Comparison of ENCODE assay signal across 18 cellular contexts in the genomic region with DNA sequence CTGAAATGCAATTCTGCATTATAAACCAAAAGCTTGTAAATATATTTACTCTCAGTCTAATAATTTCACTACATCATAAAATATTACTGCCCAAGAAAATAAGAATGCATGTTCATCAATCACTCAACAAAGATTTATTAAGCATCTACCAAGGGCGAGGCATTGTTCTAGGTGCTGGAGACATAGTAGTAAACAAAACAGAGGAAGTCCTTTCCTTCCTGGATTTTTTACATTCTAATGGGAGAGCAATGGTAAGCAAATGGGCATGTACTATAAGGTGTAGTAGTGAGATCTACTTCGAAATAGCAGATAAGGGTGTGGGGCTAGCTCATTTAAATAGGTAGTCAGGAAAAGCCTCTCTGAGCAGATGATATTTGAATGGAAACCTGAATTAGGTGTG. TPM values are rescaled to one million over a fixed set of nuclear protein-coding genes. Genes with fewer than 3 reads are reported as not detected.
"Had no signal": no experiment of that assay in that cellular context is flagged by ENCODE, and none has a peak within 500 bp of the region (broad histone marks: within the 10 kb centered on the region; RNA-seq: fewer than 3 reads in every experiment).

No MANE protein-coding gene starts in this region.

- H3K4me3 ChIP-seq: esophagus muscularis mucosa, pancreas, skin epidermis, upper lobe of left lung had no signal

- ATAC-seq: left lobe of liver, SK-N-SH treated with all-trans-retinoic acid at 6 μM for 48 hours had no signal

- H3K27ac Mint-ChIP-seq: activated CD4-positive, alpha-beta T cell treated with anti-CD3 and anti-CD28 coated beads, Interleukin-2, amount 10 ng/mL, durations not matched to agents 7 days and 5 days; activated naive CD4-positive, alpha-beta T cell treated with anti-CD3 and anti-CD28 coated beads, Interleukin-2, amount 50 U/mL, for 24 hours; T-helper 1 cell treated with Interleukin-12 subunit alpha and Interleukin-12 subunit beta and Interleukin-4 antibody, amounts not matched to agents 30 μg/mL and 1 μg/mL, for 36 hours had no signal

- H3K27me3 Mint-ChIP-seq: activated CD4-positive, alpha-beta T cell treated with anti-CD3 and anti-CD28 coated beads, Interleukin-2, amount 10 ng/mL, durations not matched to agents 7 days and 5 days; activated naive CD4-positive, alpha-beta T cell treated with anti-CD3 and anti-CD28 coated beads, Interleukin-2, amount 50 U/mL, for 24 hours had no signal

- H3K9me3 Mint-ChIP-seq: activated CD4-positive, alpha-beta T cell treated with anti-CD3 and anti-CD28 coated beads, Interleukin-2, amount 10 ng/mL, durations not matched to agents 7 days and 5 days; activated naive CD4-positive, alpha-beta T cell treated with anti-CD3 and anti-CD28 coated beads, Interleukin-2, amount 50 U/mL, for 24 hours; endodermal cell; T-helper 1 cell treated with Interleukin-12 subunit alpha and Interleukin-12 subunit beta and Interleukin-4 antibody, amounts not matched to agents 30 μg/mL and 1 μg/mL, for 36 hours had no signal

- H3K27ac ChIP-seq: esophagus muscularis mucosa had no signal

- H3K9me3 ChIP-seq: esophagus muscularis mucosa, pancreas, upper lobe of left lung had no signal

- H3K4me3 Mint-ChIP-seq: activated CD4-positive, alpha-beta T cell treated with anti-CD3 and anti-CD28 coated beads, Interleukin-2, amount 10 ng/mL, durations not matched to agents 7 days and 5 days; activated naive CD4-positive, alpha-beta T cell treated with anti-CD3 and anti-CD28 coated beads, Interleukin-2, amount 50 U/mL, for 24 hours; endodermal cell; T-helper 1 cell treated with Interleukin-12 subunit alpha and Interleukin-12 subunit beta and Interleukin-4 antibody, amounts not matched to agents 30 μg/mL and 1 μg/mL, for 36 hours had no signal

- H3K27me3 ChIP-seq: esophagus muscularis mucosa, pancreas, upper lobe of left lung had no signal

- H3K36me3 ChIP-seq: pancreas had no signal

- DNase-seq: activated CD4-positive, alpha-beta T cell treated with anti-CD3 and anti-CD28 coated beads, Interleukin-2, amount 10 ng/mL, durations not matched to agents 7 days and 5 days; activated CD4-positive, CD25-positive, alpha-beta regulatory T cell; activated CD8-positive, alpha-beta memory T cell treated with anti-CD3 and anti-CD28 coated beads for 24 hours; central memory CD4-positive, alpha-beta T cell; endodermal cell; pancreas; retina; stimulated activated naive CD4-positive, alpha-beta T cell; upper lobe of left lung had no signal

RNA-seq across cellular contexts. Expression of a gene that starts 26.3 kb away (rescaled TPM):
- total RNA-seq: fibroblast of villous mesenchyme, myocyte had no signal

RNA-seq across cellular contexts. Expression of a gene that starts 32.5 kb away (rescaled TPM):
- total RNA-seq: activated CD4-positive, alpha-beta T cell treated with anti-CD3 and anti-CD28 coated beads, Interleukin-2, amount 10 ng/mL, durations not matched to agents 7 days and 5 days; dermis microvascular lymphatic vessel endothelial cell; endodermal cell; esophagus muscularis mucosa; fibroblast of villous mesenchyme; left lobe of liver; myocyte had no signal
